ENCODE assay signal across 10 cellular contexts in the genomic region with DNA sequence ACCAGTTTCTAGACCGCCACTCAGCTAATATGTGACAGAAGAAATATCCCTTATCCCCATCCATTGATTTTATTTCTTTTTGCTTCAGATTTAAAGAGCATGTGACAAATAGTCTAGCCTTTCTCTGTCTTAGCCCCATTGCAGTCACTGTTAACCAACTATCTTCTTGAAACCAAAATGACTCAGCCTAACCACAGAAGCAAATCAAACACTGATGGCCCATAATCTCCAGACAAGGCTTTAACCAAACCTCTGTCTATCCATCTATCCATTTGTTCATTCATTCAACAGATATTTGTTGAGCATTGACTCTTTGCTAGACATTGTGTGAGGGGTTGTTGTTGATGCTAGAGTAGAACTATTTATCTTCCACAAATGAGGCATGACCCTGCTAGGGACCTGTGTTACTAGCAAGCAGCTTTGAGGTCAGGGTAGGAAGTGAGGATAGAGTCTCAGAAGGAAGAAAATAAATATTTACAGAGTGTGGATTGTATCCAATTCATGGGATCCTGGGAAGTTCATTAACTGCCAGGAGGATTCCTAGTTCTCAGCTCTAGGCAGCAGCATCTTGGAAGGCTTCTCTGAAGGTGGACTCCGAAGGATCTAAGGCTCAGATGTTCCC. TPM values are rescaled to one million over a fixed set of nuclear protein-coding genes. Genes with fewer than 3 reads are reported as not detected.
DNase-seq lines count a peak whose midpoint lies in the region; ATAC-seq and TF ChIP-seq lines count a peak whose summit lies in the region.
"Had no signal": no experiment of that assay in that cellular context is flagged by ENCODE, and none has a peak within 500 bp of the region (broad histone marks: within the 10 kb centered on the region; RNA-seq: fewer than 3 reads in every experiment).

No MANE protein-coding gene starts in this region.

- H4K91ac ChIP-seq in neuronal stem cell (ENCODE audit: low read depth, low read length, poor library complexity): no peak overlapping the region

- intact Hi-C loops in activated CD8-positive, alpha-beta T cell treated with anti-CD3 and anti-CD28 coated beads for 36 hours (cut with micrococcal nuclease): no loop called here

- H3K27me3 Mint-ChIP-seq in activated CD8-positive, alpha-beta T cell treated with anti-CD3 and anti-CD28 coated beads for 36 hours: no peaks in the 10 kb centered on the region

- no CpG with 5 or more reads among the region's 2 CpGs for WGBS in neuronal stem cell (ENCODE audit: extremely low coverage in 2 of 2, insufficient read length in 2 of 2, insufficient replicate concordance in 1 of 2), 2 donors

- no peak overlapping the region for H3K27ac ChIP-seq in neuronal stem cell (replicated peaks; ENCODE audit: low read length)

- DNase-seq in AG08395 (ENCODE audit: low spot score) (peak; percentile 37), RPMI8226 (no peak), neuronal stem cell (ENCODE audit: low spot score) (no peak), iPS-NIHi11 (ENCODE audit: low spot score) (no peak)
- DNase-seq in activated CD8-positive, alpha-beta T cell treated with anti-CD3 and anti-CD28 coated beads for 36 hours: no peak
- no peak for DNase-seq in central memory CD4-positive, alpha-beta T cell
- DNase-seq: cortex of kidney had no signal

- no peak overlapping the region for H2BK12ac ChIP-seq in neuronal stem cell (ENCODE audit: low read length)

- H3K4me1 ChIP-seq in neuronal stem cell (ENCODE audit: control insufficient read depth in 2 of 2, insufficient read depth in 1 of 2, low read depth in 1 of 2, low read length in 2 of 2): no peaks in the 10 kb centered on the region

- H3K4me1 Mint-ChIP-seq in activated CD8-positive, alpha-beta T cell treated with anti-CD3 and anti-CD28 coated beads for 36 hours (ENCODE audit: low read depth): peaks cover 12% of the 10 kb centered on the region

- H3K4me3 Mint-ChIP-seq in activated CD8-positive, alpha-beta T cell treated with anti-CD3 and anti-CD28 coated beads for 36 hours: no peak overlapping the region

- no peak overlapping the region for H2BK5ac ChIP-seq in neuronal stem cell (ENCODE audit: low read length)

- no peaks in the 10 kb centered on the region for H3K36me3 ChIP-seq in neuronal stem cell (replicated peaks in 1 of 2; ENCODE audit: control insufficient read depth in 2 of 2, insufficient read depth in 2 of 2, low read length in 2 of 2)

- H2AK5ac ChIP-seq in neuronal stem cell (ENCODE audit: low read depth, low read length): no peak overlapping the region

- no peak overlapping the region for H3K14ac ChIP-seq in neuronal stem cell (ENCODE audit: low read length)

- CTCF ChIA-PET in activated CD8-positive, alpha-beta T cell treated with anti-CD3 and anti-CD28 coated beads for 36 hours (lab: Charles Lee): interaction anchor here (1.0 to 1.5 kb wide), 2 partner anchors 12 to 15 kb away, joined by 3 to 5 read pairs; no protein-coding TSS in a partner anchor

- H2BK15ac ChIP-seq in neuronal stem cell (ENCODE audit: low read length): no peak overlapping the region

- no peak overlapping the region for H2BK120ac ChIP-seq in neuronal stem cell (ENCODE audit: low read depth, low read length)

- H3K27ac Mint-ChIP-seq in activated CD8-positive, alpha-beta T cell treated with anti-CD3 and anti-CD28 coated beads for 36 hours: peak overlapping the region; percentile 34

- H3K27me3 ChIP-seq in neuronal stem cell (ENCODE audit: control insufficient read depth in 3 of 3, insufficient read depth in 3 of 3, low read depth in 1 of 3, low read length in 3 of 3): no peaks in the 10 kb centered on the region

- peaks cover 28% of the 10 kb centered on the region for H3K36me3 Mint-ChIP-seq in activated CD8-positive, alpha-beta T cell treated with anti-CD3 and anti-CD28 coated beads for 36 hours (ENCODE audit: low read depth)

- no peak overlapping the region for H3K4me3 ChIP-seq in neuronal stem cell (ENCODE audit: low read length in 2 of 2)

- TF ChIP-seq CTCF in activated CD8-positive, alpha-beta T cell treated with anti-CD3 and anti-CD28 coated beads for 36 hours (IDR thresholded peaks at IDR 0.05): no peak

- no peak overlapping the region for H3K9ac ChIP-seq in neuronal stem cell (ENCODE audit: low read depth, low read length, poor library complexity)

- H3K9me3 ChIP-seq in neuronal stem cell (replicated peaks in 1 of 2; ENCODE audit: control insufficient read depth in 2 of 2, insufficient read depth in 1 of 2, low read depth in 1 of 2, low read length in 2 of 2): peaks cover 0 to 10% of the 10 kb centered on the region in 2 donors

- H3K18ac ChIP-seq in neuronal stem cell (ENCODE audit: low read length): no peak overlapping the region

- no peak overlapping the region for H2AFZ ChIP-seq in neuronal stem cell (ENCODE audit: low read length)

- H3K9me3 Mint-ChIP-seq in activated CD8-positive, alpha-beta T cell treated with anti-CD3 and anti-CD28 coated beads for 36 hours: no peaks in the 10 kb centered on the region

- no peak overlapping the region for H3K23ac ChIP-seq in neuronal stem cell (ENCODE audit: low read depth, low read length, poor library complexity)

- no peaks in the 10 kb centered on the region for H3K79me1 ChIP-seq in neuronal stem cell (ENCODE audit: low read depth, low read length)

- ATAC-seq in GM19372 (IDR thresholded peaks at IDR 0.05; ENCODE audit: low read depth, unreplicated experiment) (peak; percentile 82), HG03064 (IDR thresholded peaks at IDR 0.05; ENCODE audit: low read depth, unreplicated experiment) (peak; percentile 74)
- peak; percentile 88 for ATAC-seq in activated CD8-positive, alpha-beta T cell treated with anti-CD3 and anti-CD28 coated beads for 36 hours

- no peak overlapping the region for H3K4ac ChIP-seq in neuronal stem cell (ENCODE audit: low read length)

- no peak overlapping the region for H3K4me2 ChIP-seq in neuronal stem cell (ENCODE audit: insufficient read depth, low read length, poor library complexity, severe bottlenecking)

- no peak overlapping the region for H4K8ac ChIP-seq in neuronal stem cell (ENCODE audit: low read depth, low read length)

- POLR2A ChIA-PET in activated CD8-positive, alpha-beta T cell treated with anti-CD3 and anti-CD28 coated beads for 36 hours (lab: Charles Lee): interaction anchor here (1.5 kb wide), 1 partner anchor 12 kb away, joined by 4 read pairs; no protein-coding TSS in a partner anchor

RNA-seq across cellular contexts. Expression of a gene that starts 22.5 kb away (rescaled TPM):
- 10 to 100 TPM; 18.3 to 18.5 TPM for total RNA-seq in activated CD8-positive, alpha-beta T cell treated with anti-CD3 and anti-CD28 coated beads for 36 hours
- polyA plus RNA-seq in neuronal stem cell (2013, experiment 1 of 2): 50.6 TPM
- 49.0 TPM for polyA plus RNA-seq in neuronal stem cell (2013, experiment 2 of 2)

RNA-seq across cellular contexts. Expression of a gene that starts 22.8 kb away (rescaled TPM):
- 10 to 100 TPM; 38.8 to 44.6 TPM for total RNA-seq in activated CD8-positive, alpha-beta T cell treated with anti-CD3 and anti-CD28 coated beads for 36 hours
- 36.2 TPM for polyA plus RNA-seq in neuronal stem cell (2013, experiment 1 of 2)
- 34.3 TPM for polyA plus RNA-seq in neuronal stem cell (2013, experiment 2 of 2)

RNA-seq across cellular contexts. Expression of a gene that starts 39.8 kb away (rescaled TPM):
- 100 to 1,000 TPM; 264 to 302 TPM for total RNA-seq in activated CD8-positive, alpha-beta T cell treated with anti-CD3 and anti-CD28 coated beads for 36 hours
- 6,169 TPM for polyA plus RNA-seq in neuronal stem cell (2013, experiment 1 of 2)
- polyA plus RNA-seq in neuronal stem cell (2013, experiment 2 of 2): 5,932 TPM

RNA-seq across cellular contexts. Expression of a gene that starts 44.6 kb away (rescaled TPM):
- 1 to 10 TPM; 1.3 to 1.6 TPM for total RNA-seq in activated CD8-positive, alpha-beta T cell treated with anti-CD3 and anti-CD28 coated beads for 36 hours
- 0.01 TPM for polyA plus RNA-seq in neuronal stem cell (2013, experiment 1 of 2)
- polyA plus RNA-seq in neuronal stem cell (2013, experiment 2 of 2): not detected
- total RNA-seq: lung microvascular endothelial cell had no signal

RNA-seq across cellular contexts. Expression of a gene that starts 54.7 kb away (rescaled TPM):
- total RNA-seq in activated CD8-positive, alpha-beta T cell treated with anti-CD3 and anti-CD28 coated beads for 36 hours: 1 to 10 TPM; 4.8 to 5.8 TPM
- polyA plus RNA-seq in neuronal stem cell (2013, experiment 1 of 2): 11.8 TPM
- 11.4 TPM for polyA plus RNA-seq in neuronal stem cell (2013, experiment 2 of 2)
